Comparison of ENCODE assay signal across 12 cellular contexts in genomic region chr21:38920631-38921398, GRCh38.
DNase-seq lines count a peak whose midpoint lies in the region; ATAC-seq and TF ChIP-seq lines count a peak whose summit lies in the region.
"Had no signal": no experiment of that assay in that cellular context is flagged by ENCODE, and none has a peak within 500 bp of the region (broad histone marks: within the 10 kb centered on the region; RNA-seq: fewer than 3 reads in every experiment).

No MANE protein-coding gene starts in this region.

- H3K4me1 ChIP-seq in sigmoid colon, result peaks cover 0 to 28% (median 26%) of the 10 kb centered on the region in 4 donors

- peak in 1 of 4 donors; percentile 63 for TF ChIP-seq EP300 in sigmoid colon (IDR thresholded peaks at IDR 0.05)

- CTCF ChIA-PET in RWPE1 (lab: Yijun Ruan, JAX), result no interaction called here

- H3K36me3 ChIP-seq in sigmoid colon, result no peaks in the 10 kb centered on the region

- TF ChIP-seq POLR2A in sigmoid colon (IDR thresholded peaks at IDR 0.05), result no peak

- no peaks in the 10 kb centered on the region for H3K9me3 Mint-ChIP-seq in effector memory CD8-positive, alpha-beta T cell
- H3K9me3 Mint-ChIP-seq: activated naive CD4-positive, alpha-beta T cell treated with anti-CD3 and anti-CD28 coated beads, Interleukin-2, amount 50 U/mL, for 24 hours had no signal

- no peaks in the 10 kb centered on the region for H3K36me3 Mint-ChIP-seq in effector memory CD8-positive, alpha-beta T cell (ENCODE audit: insufficient read depth)
- H3K36me3 Mint-ChIP-seq: activated naive CD4-positive, alpha-beta T cell treated with anti-CD3 and anti-CD28 coated beads, Interleukin-2, amount 50 U/mL, for 24 hours had no signal

- DNase-seq in AG20443 (ENCODE audit: low spot score) (peak; percentile 61), RWPE1 (ENCODE audit: low spot score) (no peak), fibroblast of gingiva (ENCODE audit: low read depth) (peak; percentile 66), sigmoid colon (peak; percentile 61), iPS-NIHi7 (ENCODE audit: extremely low spot score) (no peak)
- no peak for DNase-seq in stimulated activated naive CD8-positive, alpha-beta T cell treated with anti-CD3 and anti-CD28 coated beads, Interleukin-15, Interleukin-2, amounts not matched to agents 100 U/mL and 50 U/mL, for 24 hours
- DNase-seq in effector memory CD8-positive, alpha-beta T cell, result no peak
- DNase-seq: naive thymus-derived CD8-positive, alpha-beta T cell; NCI-H2029; SHP77 had no signal

- peaks cover 42 to 70% of the 10 kb centered on the region in 2 donors for H3K27me3 Mint-ChIP-seq in effector memory CD8-positive, alpha-beta T cell

- H3K27ac ChIP-seq in RWPE1 (peak overlapping the region; percentile 67), sigmoid colon (peak overlapping the region; percentile 45 to 74 (median 66))

- 27 to 54% methylated on average over 8 of the region's 8 CpGs for WGBS in sigmoid colon, 2 donors

- no peaks in the 10 kb centered on the region for H3K9me3 ChIP-seq in sigmoid colon

- no peaks in the 10 kb centered on the region for H3K27me3 ChIP-seq in sigmoid colon

- H3K4me3 ChIP-seq in sigmoid colon, result no peak overlapping the region

- POLR2A ChIA-PET in RWPE1 (lab: Yijun Ruan, JAX; ENCODE audit: low non-redundant PET), result no interaction called here

- intact Hi-C loops in sigmoid colon (cut with DNase I), result no loop called here

- H3K4me3 Mint-ChIP-seq in effector memory CD8-positive, alpha-beta T cell, result no peak overlapping the region
- H3K4me3 Mint-ChIP-seq: activated naive CD4-positive, alpha-beta T cell treated with anti-CD3 and anti-CD28 coated beads, Interleukin-2, amount 50 U/mL, for 24 hours; naive thymus-derived CD8-positive, alpha-beta T cell had no signal

- TF ChIP-seq CTCF in RWPE1 (conservative IDR thresholded peaks at IDR 0.05; ENCODE audit: low read depth) (no peak), sigmoid colon (IDR thresholded peaks at IDR 0.05) (no peak)

- no peak for ATAC-seq in stimulated activated naive CD8-positive, alpha-beta T cell treated with anti-CD3 and anti-CD28 coated beads, Interleukin-15, Interleukin-2, amounts not matched to agents 100 U/mL and 50 U/mL, for 24 hours
- ATAC-seq in HG03469 (IDR thresholded peaks at IDR 0.05; ENCODE audit: unreplicated experiment), result no peak
- ATAC-seq in effector memory CD8-positive, alpha-beta T cell (replicated peaks), result no peak
- ATAC-seq: naive thymus-derived CD8-positive, alpha-beta T cell had no signal

- no peaks in the 10 kb centered on the region for H3K4me1 Mint-ChIP-seq in effector memory CD8-positive, alpha-beta T cell (ENCODE audit: low read depth in 2 of 2)
- H3K4me1 Mint-ChIP-seq: activated naive CD4-positive, alpha-beta T cell treated with anti-CD3 and anti-CD28 coated beads, Interleukin-2, amount 50 U/mL, for 24 hours had no signal

- no peak overlapping the region for H3K27ac Mint-ChIP-seq in effector memory CD8-positive, alpha-beta T cell
- H3K27ac Mint-ChIP-seq: activated naive CD4-positive, alpha-beta T cell treated with anti-CD3 and anti-CD28 coated beads, Interleukin-2, amount 50 U/mL, for 24 hours; naive thymus-derived CD8-positive, alpha-beta T cell had no signal

Comparison
In these comparisons a context has a peak if more than half of its experiments do, and no peak if none do; other contexts are left out.
1. DNase-seq: peak in AG20443 (single experiment), fibroblast of gingiva (single experiment) and sigmoid colon (single experiment); none in RWPE1 (single experiment), stimulated activated naive CD8-positive, alpha-beta T cell treated with anti-CD3 and anti-CD28 coated beads, Interleukin-15, Interleukin-2, amounts not matched to agents 100 U/mL and 50 U/mL, for 24 hours (single experiment), iPS-NIHi7 (single experiment) and effector memory CD8-positive, alpha-beta T cell (0 of 3).